In genomic region chr7:92973964-92974363, GRCh38 we compare ENCODE assay signal across 26 cellular contexts.
DNase-seq lines count a peak whose midpoint lies in the region; TF ChIP-seq lines count a peak whose summit lies in the region.
"Had no signal": no experiment of that assay in that cellular context is flagged by ENCODE, and none has a peak within 500 bp of the region (broad histone marks: within the 10 kb centered on the region; RNA-seq: fewer than 3 reads in every experiment).

No MANE protein-coding gene starts in this region.

- H3K27ac Mint-ChIP-seq in MCF 10A (ENCODE audit: low read depth, unreplicated experiment) = peak overlapping the region; percentile 37
- H3K27ac Mint-ChIP-seq: memory B cell; natural killer cell; T-helper 1 cell treated with Interleukin-12 subunit alpha and Interleukin-12 subunit beta and Interleukin-4 antibody, amounts not matched to agents 30 μg/mL and 1 μg/mL, for 36 hours had no signal

- no peaks in the 10 kb centered on the region for H3K27me3 Mint-ChIP-seq in MCF 10A (ENCODE audit: insufficient read depth, unreplicated experiment)

- H3K4me3 ChIP-seq in breast epithelium = no peak overlapping the region
- no peak overlapping the region for H3K4me3 ChIP-seq in adipocyte (ENCODE audit: low read length)
- H3K4me3 ChIP-seq: BLaER1 treated with 17β-estradiol and CSF1 and Interleukin-3, amounts not matched to agents 10 nM and 100 nM; sigmoid colon; transverse colon had no signal

- H3K36me3 Mint-ChIP-seq in MCF 10A (ENCODE audit: insufficient read depth, unreplicated experiment) = no peaks in the 10 kb centered on the region

- no peak for TF ChIP-seq CTCF in MCF 10A (IDR thresholded peaks at IDR 0.05; ENCODE audit: unreplicated experiment)
- TF ChIP-seq CTCF in breast epithelium (IDR thresholded peaks at IDR 0.05) = no peak

- CTCF ChIA-PET in MCF 10A (lab: Yijun Ruan, JAX) = interaction anchor here (0.5 to 2.1 kb wide), 3 partner anchors 13 to 61 kb away, joined by 3 to 12 read pairs (median 3); no protein-coding TSS in a partner anchor

- H3K4me1 Mint-ChIP-seq in MCF 10A (ENCODE audit: insufficient read depth, unreplicated experiment) = peaks cover 14% of the 10 kb centered on the region
- H3K4me1 Mint-ChIP-seq: memory B cell, natural killer cell had no signal

- DNase-seq in MCF 10A (ENCODE audit: unreplicated experiment) = peak; percentile 3
- no peak for DNase-seq in breast epithelium (ENCODE audit: low spot score in 2 of 2)
- DNase-seq in adipocyte (ENCODE audit: low read depth) = peak; percentile 13
- DNase-seq in fibroblast of peridontal ligament (ENCODE audit: extremely low read depth) = peak; percentile 24
- no peak for DNase-seq in SW480 (ENCODE audit: low spot score)
- no peak for DNase-seq in HPDE6-E6E7 (ENCODE audit: extremely low spot score)
- no peak for DNase-seq in epidermal melanocyte (ENCODE audit: insufficient read length, low spot score)
- DNase-seq in activated CD4-positive, CD25-positive, alpha-beta regulatory T cell (lab: John Stamatoyannopoulos, UW) = no peak
- DNase-seq: 8988T; activated CD4-positive, alpha-beta T cell treated with anti-CD3 and anti-CD28 coated beads, Interleukin-2, amount 50 U/mL, for 1 hour; activated CD8-positive, alpha-beta memory T cell treated with anti-CD3 and anti-CD28 coated beads, Interleukin-2, amount 50 U/mL, for 48 hours; activated effector memory CD4-positive, alpha-beta T cell treated with Interleukin-2 at 50 U/mL for 16 hours; amniotic stem cell; foreskin melanocyte; natural killer cell; NCI-H2029; NCI-H446; Right ventricle myocardium superior; sigmoid colon; stimulated activated CD4-positive, alpha-beta T cell treated with anti-CD3 and anti-CD28 coated beads, Interleukin-1b, Interleukin-23, amount 100 ng/mL, for 48 hours; stimulated activated naive CD4-positive, alpha-beta T cell treated with Interleukin-2 at 50 U/mL for 16 hours; transverse colon had no signal

- no peak for TF ChIP-seq POLR2A in breast epithelium (IDR thresholded peaks at IDR 0.05)

- H3K9ac ChIP-seq in adipocyte (ENCODE audit: low read length) = no peak overlapping the region
- H3K9ac ChIP-seq: BLaER1 treated with 17β-estradiol and CSF1 and Interleukin-3, amounts not matched to agents 10 nM and 100 nM; parathyroid adenoma had no signal

- H3K27me3 ChIP-seq in breast epithelium = no peaks in the 10 kb centered on the region
- H3K27me3 ChIP-seq in adipocyte (replicated peaks; ENCODE audit: control insufficient read depth, insufficient read depth, low read length) = no peaks in the 10 kb centered on the region
- H3K27me3 ChIP-seq: BLaER1 treated with 17β-estradiol and CSF1 and Interleukin-3, amounts not matched to agents 10 nM and 100 nM; sigmoid colon; transverse colon had no signal

- POLR2A ChIA-PET in MCF 10A (lab: Yijun Ruan, JAX) = interaction anchor here (1.2 to 1.8 kb wide), 3 partner anchors 11 to 69 kb away, joined by 3 to 8 read pairs (median 4); no protein-coding TSS in a partner anchor

- H3K4me1 ChIP-seq in breast epithelium = no peaks in the 10 kb centered on the region
- no peaks in the 10 kb centered on the region for H3K4me1 ChIP-seq in adipocyte (ENCODE audit: control insufficient read depth, insufficient read depth, low read length)
- H3K4me1 ChIP-seq: BLaER1 treated with 17β-estradiol and CSF1 and Interleukin-3, amounts not matched to agents 10 nM and 100 nM; parathyroid adenoma; sigmoid colon; transverse colon had no signal

- H3K9me3 Mint-ChIP-seq in MCF 10A (ENCODE audit: unreplicated experiment) = peaks cover 9% of the 10 kb centered on the region

- H3K27ac ChIP-seq in breast epithelium = no peak overlapping the region
- H3K27ac ChIP-seq: BLaER1 treated with 17β-estradiol and CSF1 and Interleukin-3, amounts not matched to agents 10 nM and 100 nM; parathyroid adenoma; sigmoid colon; transverse colon had no signal

- intact Hi-C loops in MCF 10A (cut with micrococcal nuclease) = loop anchor here (5.0 kb wide), 1 partner anchor 72 kb away; no protein-coding TSS in a partner anchor
- intact Hi-C loops in breast epithelium (cut with DNase I; ENCODE audit: low total_unique reads) = no loop called here

- peak overlapping the region; percentile 5 for H3K4me3 Mint-ChIP-seq in MCF 10A (ENCODE audit: unreplicated experiment)
- H3K4me3 Mint-ChIP-seq: memory B cell; natural killer cell; T-helper 1 cell treated with Interleukin-12 subunit alpha and Interleukin-12 subunit beta and Interleukin-4 antibody, amounts not matched to agents 30 μg/mL and 1 μg/mL, for 36 hours had no signal

- no peaks in the 10 kb centered on the region for H3K36me3 ChIP-seq in breast epithelium
- no peaks in the 10 kb centered on the region for H3K36me3 ChIP-seq in adipocyte (ENCODE audit: control insufficient read depth, insufficient read depth, low read length, severe bottlenecking)
- H3K36me3 ChIP-seq: BLaER1 treated with 17β-estradiol and CSF1 and Interleukin-3, amounts not matched to agents 10 nM and 100 nM; sigmoid colon; transverse colon had no signal

- H3K9me3 ChIP-seq in breast epithelium (peaks cover 7 to 24% of the 10 kb centered on the region in 2 donors), adipocyte (ENCODE audit: control insufficient read depth, low read length) (peaks cover 42% of the 10 kb centered on the region)

- no TSS peak for BruUV-seq in MCF 10A (replicated peaks; lab: Mats Ljungman, UMichigan)

Comparison
In these comparisons a context has a peak if more than half of its experiments do, and no peak if none do; other contexts are left out.
1. DNase-seq: peak in MCF 10A (single experiment), adipocyte (single experiment) and fibroblast of peridontal ligament (single experiment); none in breast epithelium (0 of 2), SW480 (single experiment), HPDE6-E6E7 (single experiment), epidermal melanocyte (single experiment) and activated CD4-positive, CD25-positive, alpha-beta regulatory T cell (0 of 4).